ENCODE assay signal across 23 cellular contexts in genomic region chr1:18010408-18010807, GRCh38.
"Had no signal": no experiment of that assay in that cellular context is flagged by ENCODE, and none has a peak within 500 bp of the region (broad histone marks: within the 10 kb centered on the region; RNA-seq: fewer than 3 reads in every experiment).

No MANE protein-coding gene starts in this region.

- H3K4me1 ChIP-seq: SJSA1 had no signal

- H3K4me3 ChIP-seq: cardiac muscle cell, SJSA1 had no signal

- DNase-seq: activated CD4-positive, alpha-beta memory T cell treated with anti-CD3 and anti-CD28 coated beads for 36 hours; activated CD4-positive, alpha-beta T cell treated with anti-CD3 and anti-CD28 coated beads, Interleukin-2, amount 10 ng/mL, durations not matched to agents 7 days and 5 days; activated CD4-positive, CD25-positive, alpha-beta regulatory T cell; activated CD8-positive, alpha-beta memory T cell treated with anti-CD3 and anti-CD28 coated beads for 24 hours; activated gamma-delta T cell treated with Interleukin-2 at 50 U/mL for 16 hours; activated naive CD4-positive, alpha-beta T cell treated with anti-CD3 and anti-CD28 coated beads, Interleukin-2, amount 10 ng/mL, durations not matched to agents 7 days and 5 days; activated naive CD8-positive, alpha-beta T cell treated with anti-CD3 and anti-CD28 coated beads for 36 hours; activated T-cell treated with anti-CD3 and anti-CD28 coated beads for 4 hours; activated T-cell treated with anti-CD3 and anti-CD28 coated beads, Interleukin-2, amount 50 U/mL, for 48 hours; brain microvascular endothelial cell; Kasumi-1; NCI-H1048; NCI-H146; NCI-H187 treated with DMSO at 0.1 percent for 48 hours; NCI-H2081 treated with DMSO at 0.1 percent for 48 hours; NCI-H748 treated with DMSO at 0.1 percent for 48 hours; RPMI8226; T-cell; T-helper 2 cell; T1000 had no signal

- H3K27ac ChIP-seq: brain microvascular endothelial cell, cardiac muscle cell, SJSA1 had no signal

- H3K36me3 ChIP-seq: brain microvascular endothelial cell, cardiac muscle cell, SJSA1 had no signal

- H3K4me1 Mint-ChIP-seq: activated CD4-positive, alpha-beta T cell treated with anti-CD3 and anti-CD28 coated beads, Interleukin-2, amount 10 ng/mL, durations not matched to agents 7 days and 5 days; activated naive CD4-positive, alpha-beta T cell treated with anti-CD3 and anti-CD28 coated beads, Interleukin-2, amount 10 ng/mL, durations not matched to agents 7 days and 5 days; activated naive CD8-positive, alpha-beta T cell treated with anti-CD3 and anti-CD28 coated beads for 36 hours; activated T-helper 17 cell treated with anti-CD3 and anti-CD28 coated beads, Interleukin-2, amount 50 U/mL, for 72 hours; T-cell had no signal

- H3K9me3 ChIP-seq: SJSA1 had no signal

- H3K27ac Mint-ChIP-seq: activated CD4-positive, alpha-beta memory T cell treated with anti-CD3 and anti-CD28 coated beads for 36 hours; activated CD4-positive, alpha-beta T cell treated with anti-CD3 and anti-CD28 coated beads, Interleukin-2, amount 10 ng/mL, durations not matched to agents 7 days and 5 days; activated naive CD4-positive, alpha-beta T cell treated with anti-CD3 and anti-CD28 coated beads, Interleukin-2, amount 10 ng/mL, durations not matched to agents 7 days and 5 days; activated naive CD8-positive, alpha-beta T cell treated with anti-CD3 and anti-CD28 coated beads for 36 hours; activated T-helper 17 cell treated with anti-CD3 and anti-CD28 coated beads, Interleukin-2, amount 50 U/mL, for 72 hours; T-cell had no signal

- H3K4me3 Mint-ChIP-seq: activated CD4-positive, alpha-beta memory T cell treated with anti-CD3 and anti-CD28 coated beads for 36 hours; activated CD4-positive, alpha-beta T cell treated with anti-CD3 and anti-CD28 coated beads, Interleukin-2, amount 10 ng/mL, durations not matched to agents 7 days and 5 days; activated naive CD4-positive, alpha-beta T cell treated with anti-CD3 and anti-CD28 coated beads, Interleukin-2, amount 10 ng/mL, durations not matched to agents 7 days and 5 days; activated naive CD8-positive, alpha-beta T cell treated with anti-CD3 and anti-CD28 coated beads for 36 hours; activated T-helper 17 cell treated with anti-CD3 and anti-CD28 coated beads, Interleukin-2, amount 50 U/mL, for 72 hours; T-cell had no signal

- H3K27me3 ChIP-seq: brain microvascular endothelial cell, cardiac muscle cell, SJSA1 had no signal

- H3K36me3 Mint-ChIP-seq: activated CD4-positive, alpha-beta memory T cell treated with anti-CD3 and anti-CD28 coated beads for 36 hours; activated naive CD4-positive, alpha-beta T cell treated with anti-CD3 and anti-CD28 coated beads, Interleukin-2, amount 10 ng/mL, durations not matched to agents 7 days and 5 days; activated naive CD8-positive, alpha-beta T cell treated with anti-CD3 and anti-CD28 coated beads for 36 hours; T-cell had no signal

- H3K9me3 Mint-ChIP-seq: activated CD4-positive, alpha-beta T cell treated with anti-CD3 and anti-CD28 coated beads, Interleukin-2, amount 10 ng/mL, durations not matched to agents 7 days and 5 days; activated naive CD4-positive, alpha-beta T cell treated with anti-CD3 and anti-CD28 coated beads, Interleukin-2, amount 10 ng/mL, durations not matched to agents 7 days and 5 days; activated naive CD8-positive, alpha-beta T cell treated with anti-CD3 and anti-CD28 coated beads for 36 hours; activated T-helper 17 cell treated with anti-CD3 and anti-CD28 coated beads, Interleukin-2, amount 50 U/mL, for 72 hours had no signal
